ENCODE assay signal across 1 cellular context in genomic region chr1:9388628-9389184, GRCh38.
TF ChIP-seq lines count a peak whose summit lies in the region.

No MANE protein-coding gene starts in this region.

TF ChIP-seq in HEK293, 187 proteins besides CTCF, POLR2A, EP300 and RAD21 (continued from another document):
- TF ChIP-seq PRDM10 (tag by site-specific recombination; IDR thresholded peaks at IDR 0.05): 0 out of 2 replicates have a peak, but pooled peaks have one; percentile 11
- TF ChIP-seq KLF10 (tag by site-specific recombination; IDR thresholded peaks at IDR 0.05): no peak
- TF ChIP-seq ZNF626 (tag by site-specific recombination; IDR thresholded peaks at IDR 0.05): no peak
- no peak for TF ChIP-seq ZNF23 (tag by site-specific recombination; IDR thresholded peaks at IDR 0.05; ENCODE audit: borderline replicate concordance)
